Comparison of ENCODE assay signal across 1 cellular context in the genomic region with DNA sequence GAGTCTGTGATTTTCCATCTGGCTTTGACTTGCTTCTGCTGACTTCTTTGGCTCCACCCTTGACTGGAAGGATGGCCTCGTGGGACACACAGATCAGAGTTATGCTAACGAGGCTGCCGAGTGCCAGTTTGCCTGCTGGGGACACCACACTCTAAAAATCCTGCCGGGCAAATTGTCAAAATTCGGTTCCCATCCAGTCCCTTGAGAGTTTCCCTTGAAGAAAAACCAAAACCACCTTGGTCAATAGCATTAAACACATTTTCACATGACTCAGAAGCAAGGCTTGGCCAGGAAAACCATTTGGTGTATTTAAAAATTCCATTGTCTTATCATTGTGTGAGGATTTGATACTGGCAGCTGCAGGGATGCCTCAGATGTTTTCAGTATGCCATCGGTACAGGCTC.
TF ChIP-seq lines count a peak whose summit lies in the region.

No MANE protein-coding gene starts in this region.

TF ChIP-seq in K562, 482 proteins besides CTCF, POLR2A, EP300 and RAD21 (continued from another document):
- TF ChIP-seq, protein P1, sequence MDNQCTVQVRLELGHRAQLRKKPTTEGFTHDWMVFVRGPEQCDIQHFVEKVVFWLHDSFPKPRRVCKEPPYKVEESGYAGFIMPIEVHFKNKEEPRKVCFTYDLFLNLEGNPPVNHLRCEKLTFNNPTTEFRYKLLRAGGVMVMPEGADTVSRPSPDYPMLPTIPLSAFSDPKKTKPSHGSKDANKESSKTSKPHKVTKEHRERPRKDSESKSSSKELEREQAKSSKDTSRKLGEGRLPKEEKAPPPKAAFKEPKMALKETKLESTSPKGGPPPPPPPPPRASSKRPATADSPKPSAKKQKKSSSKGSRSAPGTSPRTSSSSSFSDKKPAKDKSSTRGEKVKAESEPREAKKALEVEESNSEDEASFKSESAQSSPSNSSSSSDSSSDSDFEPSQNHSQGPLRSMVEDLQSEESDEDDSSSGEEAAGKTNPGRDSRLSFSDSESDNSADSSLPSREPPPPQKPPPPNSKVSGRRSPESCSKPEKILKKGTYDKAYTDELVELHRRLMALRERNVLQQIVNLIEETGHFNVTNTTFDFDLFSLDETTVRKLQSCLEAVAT (IDR thresholded peaks at IDR 0.05) = no peak
- no peak for TF ChIP-seq TCF7L2 (IDR thresholded peaks at IDR 0.05; ENCODE audit: low read depth, low read length)
- TF ChIP-seq ZZZ3 (IDR thresholded peaks at IDR 0.05) = no peak
- TF ChIP-seq MTA1 (IDR thresholded peaks at IDR 0.05; ENCODE audit: borderline replicate concordance) = no peak
- no peak for TF ChIP-seq KDM1A (IDR thresholded peaks at IDR 0.05)
- TF ChIP-seq ZNF124 (CRISPR knock-in tag; IDR thresholded peaks at IDR 0.05) = no peak
